8 cellular contexts compared by ENCODE assay signal in genomic region chr9:122930933-122931850, GRCh38. TPM values are rescaled to one million over a fixed set of nuclear protein-coding genes. Genes with fewer than 3 reads are reported as not detected.
DNase-seq lines count a peak whose midpoint lies in the region; ATAC-seq, FAIRE-seq and TF ChIP-seq lines count a peak whose summit lies in the region.

ZBTB26 (minus strand) TSS chr9:122931512; CDS start chr9:122919934, 11,578 bp downstream.

- peaks cover 2 to 41% (median 20%) of the 10 kb centered on the region in 11 experiments for H3K36me3 ChIP-seq in BLaER1 treated with 17β-estradiol and CSF1 and Interleukin-3, amounts not matched to agents 10 nM and 100 nM
- no peaks in the 10 kb centered on the region for H3K36me3 ChIP-seq in HepG2 (replicated peaks in 1 of 2; ENCODE audit: control insufficient read depth in 1 of 2, insufficient read depth in 2 of 2, low read length in 2 of 2)

- no peaks in the 10 kb centered on the region for H3K9me3 Mint-ChIP-seq in activated CD4-positive, alpha-beta T cell treated with anti-CD3 and anti-CD28 coated beads, Interleukin-2, amount 10 ng/mL, durations not matched to agents 24 days and 14 days

- peak; percentile 95 for ATAC-seq in GM19328 (IDR thresholded peaks at IDR 0.05; ENCODE audit: unreplicated experiment)
- ATAC-seq in HG03469 (IDR thresholded peaks at IDR 0.05; ENCODE audit: unreplicated experiment): peak; percentile 86
- peak; percentile 98 for ATAC-seq in HepG2

- TF ChIP-seq RAD21 in HepG2 (CRISPR knock-in tag; IDR thresholded peaks at IDR 0.05): no peak; the same call in 1 of the 2 replicates

- H3K79me2 ChIP-seq in HepG2 (ENCODE audit: insufficient read depth, low read length): peaks cover 66% of the 10 kb centered on the region

- H3K9ac ChIP-seq in BLaER1 treated with 17β-estradiol and CSF1 and Interleukin-3, amounts not matched to agents 10 nM and 100 nM: peak within 1 kb of the TSS; percentile 82 to 94 (median 88)
- peak within 1 kb of the TSS; percentile 92 for H3K9ac ChIP-seq in HepG2 (ENCODE audit: insufficient read depth, low read depth, low read length)

- no peak for TF ChIP-seq CTCF in HepG2 (CRISPR knock-in tag; IDR thresholded peaks at IDR 0.05)

- H3K4me1 ChIP-seq in BLaER1 treated with 17β-estradiol and CSF1 and Interleukin-3, amounts not matched to agents 10 nM and 100 nM: peaks cover 27 to 45% (median 31%) of the 10 kb centered on the region in 10 experiments
- peaks cover 40% of the 10 kb centered on the region for H3K4me1 ChIP-seq in HepG2 (ENCODE audit: insufficient read depth, low read length)

- no peaks in the 10 kb centered on the region for H3K9me3 ChIP-seq in BLaER1 treated with 17β-estradiol and CSF1 and Interleukin-3, amounts not matched to agents 10 nM and 100 nM (replicated peaks in 1 of 11)
- H3K9me3 ChIP-seq in HepG2 (ENCODE audit: low read length): no peaks in the 10 kb centered on the region

- TF ChIP-seq EP300 in HepG2 (IDR thresholded peaks at IDR 0.05; ENCODE audit: low read depth in 2 of 2, low read length in 2 of 2) (no peak), HepG2 (CRISPR knock-in tag; IDR thresholded peaks at IDR 0.05; ENCODE audit: borderline replicate concordance) (no peak; the same call in 1 of the 2 replicates)

- 5% methylated on average over 4 of the region's 50 CpGs for WGBS in HepG2 (ENCODE audit: low lambda C conversion rate)

- H3K4me1 Mint-ChIP-seq in activated CD4-positive, alpha-beta T cell treated with anti-CD3 and anti-CD28 coated beads, Interleukin-2, amount 10 ng/mL, durations not matched to agents 24 days and 14 days: peaks cover 11% of the 10 kb centered on the region

- peaks cover 5% of the 10 kb centered on the region for H3K36me3 Mint-ChIP-seq in activated CD4-positive, alpha-beta T cell treated with anti-CD3 and anti-CD28 coated beads, Interleukin-2, amount 10 ng/mL, durations not matched to agents 24 days and 14 days (ENCODE audit: low read depth)

- POLR2A ChIA-PET in HepG2 (lab: Yijun Ruan, JAX): interaction anchor here (0.9 to 3.5 kb wide), 10 partner anchors 10 to 666 kb away, joined by 3 to 107 read pairs (median 4); partner anchors contain the start of genes MRRF, RABGAP1, RBM18 and RC3H2

- FAIRE-seq in HepG2 (lab: Jason Lieb, UNC): peak; percentile 32

- no peaks in the 10 kb centered on the region for H3K27me3 ChIP-seq in BLaER1 treated with 17β-estradiol and CSF1 and Interleukin-3, amounts not matched to agents 10 nM and 100 nM
- H3K27me3 ChIP-seq in HepG2 (ENCODE audit: control insufficient read depth in 1 of 2, insufficient read depth in 2 of 2, low read length in 2 of 2): no peaks in the 10 kb centered on the region; a peak in 1 of 5 replicates

- in situ Hi-C loops in HepG2 (cut with HindIII; ENCODE audit: extremely low pct_ligation_motif_present, low pct_unique_long_range_greater_than_20kb): no loop called here

- H2AFZ ChIP-seq in HepG2 (ENCODE audit: low read length): peak within 1 kb of the TSS; percentile 12

- peak within 1 kb of the TSS; percentile 91 for H3K27ac Mint-ChIP-seq in activated CD4-positive, alpha-beta T cell treated with anti-CD3 and anti-CD28 coated beads, Interleukin-2, amount 10 ng/mL, durations not matched to agents 24 days and 14 days

- intact Hi-C loops in activated CD4-positive, alpha-beta T cell treated with anti-CD3 and anti-CD28 coated beads, Interleukin-2, amount 10 ng/mL, durations not matched to agents 24 days and 14 days (cut with micrococcal nuclease): loop anchor here (1.0 kb wide), 3 partner anchors 18 to 103 kb away; partner anchors contain the start of genes PDCL, RC3H2 and ZBTB6
- intact Hi-C loops in HepG2 (cut with micrococcal nuclease; ENCODE audit: unreplicated experiment): loop anchor here (2.0 kb wide), 1 partner anchor 18 kb away; the partner anchor contains the start of gene ZBTB6

- peaks cover 0 to 4% (median 0%) of the 10 kb centered on the region in 11 experiments; a peak in 4 of 22 replicates for H4K20me1 ChIP-seq in BLaER1 treated with 17β-estradiol and CSF1 and Interleukin-3, amounts not matched to agents 10 nM and 100 nM
- H4K20me1 ChIP-seq in HepG2 (ENCODE audit: insufficient read depth, low read length): no peaks in the 10 kb centered on the region

- H3K27ac ChIP-seq in BLaER1 treated with 17β-estradiol and CSF1 and Interleukin-3, amounts not matched to agents 10 nM and 100 nM: peak within 1 kb of the TSS; percentile 78 to 93 (median 90)
- peak within 1 kb of the TSS; percentile 87 for H3K27ac ChIP-seq in HepG2 (ENCODE audit: extremely low read length, insufficient read depth, low read length)

- DNase-seq in NCI-H526 (lab: John Stamatoyannopoulos, UW): peak; percentile 91 to 95
- DNase-seq in activated CD4-positive, alpha-beta T cell treated with anti-CD3 and anti-CD28 coated beads, Interleukin-2, amount 10 ng/mL, durations not matched to agents 24 days and 14 days: peak; percentile 96
- DNase-seq in cortex of kidney (lab: John Stamatoyannopoulos, UW): peak; percentile 19
- DNase-seq in HepG2 (ENCODE audit: low spot score): peak; percentile 94
- peak; percentile 90 for DNase-seq in stimulated activated CD4-positive, alpha-beta T cell treated with anti-CD3 and anti-CD28 coated beads, Interleukin-4, amount 100 ng/mL, for 1 hour

- H3K4me2 ChIP-seq in BLaER1 treated with 17β-estradiol and CSF1 and Interleukin-3, amounts not matched to agents 10 nM and 100 nM: peak within 1 kb of the TSS; percentile 78 to 97 (median 89)
- H3K4me2 ChIP-seq in HepG2 (ENCODE audit: low read depth, low read length): peak within 1 kb of the TSS; percentile 86

- no TSS peak for BruUV-seq in HepG2 (replicated peaks; lab: Mats Ljungman, UMichigan)

- H3K4me3 ChIP-seq in BLaER1 treated with 17β-estradiol and CSF1 and Interleukin-3, amounts not matched to agents 10 nM and 100 nM: peak within 1 kb of the TSS; percentile 68 to 91 (median 82)
- H3K4me3 ChIP-seq in HepG2 (replicated peaks in 1 of 3; ENCODE audit: insufficient read depth in 1 of 3, low read depth in 2 of 3, low read length in 3 of 3): peak within 1 kb of the TSS; percentile 72 to 99 (median 85)

- H3K4me3 Mint-ChIP-seq in activated CD4-positive, alpha-beta T cell treated with anti-CD3 and anti-CD28 coated beads, Interleukin-2, amount 10 ng/mL, durations not matched to agents 24 days and 14 days: no peak within 1 kb of the TSS

- peak; percentile 95 for TF ChIP-seq POLR2A in HepG2 (IDR thresholded peaks at IDR 0.05; ENCODE audit: insufficient read depth in 1 of 2, low read depth in 2 of 2, low read length in 2 of 2)

- H3K27me3 Mint-ChIP-seq in activated CD4-positive, alpha-beta T cell treated with anti-CD3 and anti-CD28 coated beads, Interleukin-2, amount 10 ng/mL, durations not matched to agents 24 days and 14 days: no peaks in the 10 kb centered on the region

- CTCF ChIA-PET in HepG2 (lab: Yijun Ruan, JAX; ENCODE audit: low intra/inter-chr PET ratio, low total read pairs): no interaction called here

TF ChIP-seq in HepG2, 621 proteins besides CTCF, POLR2A, EP300 and RAD21 (continues in another document):
- TF ChIP-seq RNF219 (CRISPR knock-in tag; IDR thresholded peaks at IDR 0.05) (0 out of 2 replicates have a peak, but pooled peaks have one; percentile 42), HDAC1 (CRISPR knock-in tag; IDR thresholded peaks at IDR 0.05) (peak; percentile 89), ZFY (CRISPR knock-in tag; IDR thresholded peaks at IDR 0.05) (peak; percentile 98)

RNA-seq across cellular contexts. Expression of gene ZBTB26, which starts in this region (rescaled TPM):
- total RNA-seq in activated CD4-positive, alpha-beta T cell treated with anti-CD3 and anti-CD28 coated beads, Interleukin-2, amount 10 ng/mL, durations not matched to agents 24 days and 14 days: 8.4 and 8.9 TPM in 2 replicates
- 4.5 and 5.6 TPM in 2 replicates for total RNA-seq in HepG2 (2016; rRNA removed; fragmentation: Illumina TruSeq; extraction: Trizol)
- total RNA-seq in HepG2 (2016; cell fraction: cytosol; rRNA removed; fragmentation: Illumina TruSeq; extraction: Trizol; ENCODE audit: low read depth): 0.91 and 1.1 TPM in 2 replicates
- total RNA-seq in HepG2 (2016; cell fraction: insoluble cytoplasmic fraction; rRNA removed; fragmentation: Illumina TruSeq; extraction: Trizol): 3.7 and 5.1 TPM in 2 replicates
- total RNA-seq in HepG2 (2016; cell fraction: membrane; rRNA removed; fragmentation: Illumina TruSeq; extraction: Trizol): 5.1 and 5.8 TPM in 2 replicates
- total RNA-seq in HepG2 (2016; cell fraction: nucleus; rRNA removed; fragmentation: Illumina TruSeq; extraction: Trizol): 7.5 and 7.6 TPM in 2 replicates
- polyA plus RNA-seq in HepG2 (2011; rRNA removed): 7.6 and 8.6 TPM in 2 replicates
- 3.1 and 4.8 TPM in 2 replicates for polyA plus RNA-seq in HepG2 (2011; cell fraction: cytosol; rRNA removed)
- polyA plus RNA-seq in HepG2 (2011; cell fraction: nucleus; rRNA removed): 11.5 and 14.4 TPM in 2 replicates
- 6.4 and 7.2 TPM in 2 replicates for polyA plus RNA-seq in HepG2 (2012)
- polyA plus RNA-seq in HepG2 (2016; cell fraction: cytosol; fragmentation: Illumina TruSeq; extraction: Trizol; ENCODE audit: low read depth): 1.0 and 1.1 TPM in 2 replicates
- 5.4 and 6.1 TPM in 2 replicates for polyA plus RNA-seq in HepG2 (2016; cell fraction: insoluble cytoplasmic fraction; fragmentation: Illumina TruSeq; extraction: Trizol; ENCODE audit: low read depth)
- polyA plus RNA-seq in HepG2 (2016; cell fraction: membrane; fragmentation: Illumina TruSeq; extraction: Trizol; ENCODE audit: low read depth): 3.6 and 4.2 TPM in 2 replicates
- polyA plus RNA-seq in HepG2 (2016; cell fraction: nucleus; fragmentation: Illumina TruSeq; extraction: Trizol; ENCODE audit: insufficient read depth, low read depth): 14.7 and 15.0 TPM in 2 replicates
- 3.1 and 7.6 TPM in 2 replicates for polyA minus RNA-seq in HepG2 (2011; rRNA and poly(A)+ RNA removed; ENCODE audit: low replicate concordance)
- polyA minus RNA-seq in HepG2 (2011; cell fraction: cytosol; rRNA and poly(A)+ RNA removed): 5.6 TPM in 2 replicates
- 9.1 and 14.3 TPM in 2 replicates for polyA minus RNA-seq in HepG2 (2011; cell fraction: nucleus; rRNA and poly(A)+ RNA removed)

Comparison
In these comparisons a context has a peak if more than half of its experiments do, and no peak if none do; other contexts are left out.
1. Peak in every context shown above with its lines: DNase-seq, ATAC-seq, H3K4me3 ChIP-seq and H3K27ac ChIP-seq.
2. DNase-seq: peak in every context shown above with its lines; median percentile 96 in activated CD4-positive, alpha-beta T cell treated with anti-CD3 and anti-CD28 coated beads, Interleukin-2, amount 10 ng/mL, durations not matched to agents 24 days and 14 days; 94 in HepG2; 93 in NCI-H526; 90 in stimulated activated CD4-positive, alpha-beta T cell treated with anti-CD3 and anti-CD28 coated beads, Interleukin-4, amount 100 ng/mL, for 1 hour; 19 in cortex of kidney.